10 cellular contexts compared by ENCODE assay signal in genomic region chr13:51959773-51960172, GRCh38.
DNase-seq lines count a peak whose midpoint lies in the region; ATAC-seq lines count a peak whose summit lies in the region.
"Had no signal": no experiment of that assay in that cellular context is flagged by ENCODE, and none has a peak within 500 bp of the region (broad histone marks: within the 10 kb centered on the region; RNA-seq: fewer than 3 reads in every experiment).

No MANE protein-coding gene starts in this region.

- no peak for DNase-seq in memory B cell (ENCODE audit: low spot score in 2 of 2)
- no peak for DNase-seq in DMS53 treated with DMSO at 0.1 percent for 48 hours (lab: John Stamatoyannopoulos, UW; ENCODE audit: unreplicated experiment)
- DNase-seq in middle frontal gyrus (ENCODE audit: extremely low spot score, low spot score): no peak
- no peak for DNase-seq in SW480 (ENCODE audit: low spot score)
- no peak for DNase-seq in NCI-H2107 (lab: John Stamatoyannopoulos, UW)
- DNase-seq: amygdala had no signal

- ATAC-seq in GM18873 (IDR thresholded peaks at IDR 0.05; ENCODE audit: low FRiP score, unreplicated experiment): peak; percentile 83
- peak; percentile 85 for ATAC-seq in GM21723 (IDR thresholded peaks at IDR 0.05; ENCODE audit: unreplicated experiment)
- peak; percentile 71 for ATAC-seq in HG03460 (IDR thresholded peaks at IDR 0.05; ENCODE audit: unreplicated experiment)
- ATAC-seq in memory B cell (ENCODE audit: low read depth): peak; percentile 73

- no peaks in the 10 kb centered on the region for H3K27me3 Mint-ChIP-seq in memory B cell

- no peaks in the 10 kb centered on the region for H3K9me3 Mint-ChIP-seq in memory B cell
- H3K9me3 Mint-ChIP-seq: nephron had no signal

- no peak overlapping the region for H3K4me3 Mint-ChIP-seq in memory B cell
- H3K4me3 Mint-ChIP-seq: nephron had no signal

- H3K36me3 Mint-ChIP-seq in memory B cell: no peaks in the 10 kb centered on the region

- no peak overlapping the region for H3K27ac Mint-ChIP-seq in memory B cell
- H3K27ac Mint-ChIP-seq: nephron had no signal

- peaks cover 16% of the 10 kb centered on the region for H3K4me1 Mint-ChIP-seq in memory B cell
